Comparison of ENCODE assay signal across 16 cellular contexts in the genomic region with DNA sequence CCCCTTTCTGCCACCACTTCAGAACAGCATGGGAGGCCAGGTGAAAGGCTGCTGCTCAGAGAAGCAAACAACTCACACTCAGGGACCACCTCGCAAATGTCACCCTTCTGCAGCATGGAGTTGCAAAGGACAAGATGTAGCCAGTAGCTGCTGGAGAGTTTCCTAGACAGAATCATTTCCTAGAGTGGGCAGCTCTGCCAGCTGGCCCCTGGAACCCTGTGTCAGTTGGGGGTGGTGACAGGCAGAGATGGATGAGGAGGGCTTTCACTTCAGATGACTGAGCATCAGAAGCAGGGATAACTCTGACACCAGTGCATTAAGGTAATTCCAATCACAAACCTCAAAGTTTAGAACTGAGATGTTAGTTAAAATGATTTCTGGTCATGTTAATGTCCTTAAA. TPM values are rescaled to one million over a fixed set of nuclear protein-coding genes. Genes with fewer than 3 reads are reported as not detected.
DNase-seq lines count a peak whose midpoint lies in the region; ATAC-seq, FAIRE-seq and TF ChIP-seq lines count a peak whose summit lies in the region.
"Had no signal": no experiment of that assay in that cellular context is flagged by ENCODE, and none has a peak within 500 bp of the region (broad histone marks: within the 10 kb centered on the region; RNA-seq: fewer than 3 reads in every experiment).

No MANE protein-coding gene starts in this region.

- DNase-seq in A673 (ENCODE audit: low spot score), result no peak
- DNase-seq in NCI-H446 treated with DMSO at 0.1 percent for 48 hours (lab: John Stamatoyannopoulos, UW), result peak; percentile 14
- no peak for DNase-seq in fibroblast of lung (ENCODE audit: low read depth in 2 of 2)
- DNase-seq in pancreas, result no peak
- DNase-seq in omental fat pad (ENCODE audit: low spot score), result no peak
- no peak for DNase-seq in NCI-H187 treated with DMSO at 0.1 percent for 48 hours (lab: John Stamatoyannopoulos, UW)
- no peak for DNase-seq in H54 (ENCODE audit: insufficient read length, low spot score)
- DNase-seq: activated T-cell treated with anti-CD3 and anti-CD28 coated beads for 4 hours; Calu3; GF-D8; MV-4-11; ovary; stimulated activated naive CD4-positive, alpha-beta T cell had no signal

- FAIRE-seq in pancreas (lab: Jason Lieb, UNC) (no peak), H54 (lab: Jason Lieb, UNC) (no peak)
- FAIRE-seq: GM19239 had no signal

- no peak overlapping the region for H2AFZ ChIP-seq in fibroblast of lung (ENCODE audit: low read length)

- intact Hi-C loops in A673 (cut with micrococcal nuclease; ENCODE audit: unreplicated experiment) (loop anchor here (10.0 kb wide), 1 partner anchor 148 kb away; a partner anchor contains a TSS), pancreas (cut with DNase I) (loop anchor here in 1 of 3 donors (10.0 kb wide), 2 partner anchors 48 to 288 kb away; no protein-coding TSS in a partner anchor)

- H3K9me3 ChIP-seq in A673 (ENCODE audit: low read depth, low read length, poor library complexity, severe bottlenecking), result no peaks in the 10 kb centered on the region
- H3K9me3 ChIP-seq in fibroblast of lung (ENCODE audit: control insufficient read depth, insufficient read depth, low read depth, low read length), result no peaks in the 10 kb centered on the region
- no peaks in the 10 kb centered on the region for H3K9me3 ChIP-seq in pancreas
- H3K9me3 ChIP-seq: ovary had no signal

- BruUV-seq in A673 (replicated peaks; lab: Mats Ljungman, UMichigan), result no TSS peak

- no peak overlapping the region for H3K4me3 ChIP-seq in A673 (ENCODE audit: low read depth, low read length, poor library complexity, severe bottlenecking)
- no peak overlapping the region for H3K4me3 ChIP-seq in fibroblast of lung (replicated peaks in 1 of 4; ENCODE audit: control extremely low read depth in 1 of 4, insufficient read depth in 1 of 4, low read depth in 3 of 4, low read length in 4 of 4)
- no peak overlapping the region for H3K4me3 ChIP-seq in pancreas
- H3K4me3 ChIP-seq: ovary had no signal

- peaks cover 72% of the 10 kb centered on the region for H3K79me2 ChIP-seq in fibroblast of lung (ENCODE audit: control insufficient read depth, insufficient read depth, low read length)

- TF ChIP-seq CTCF in A673 (conservative IDR thresholded peaks at IDR 0.05; ENCODE audit: low read depth, low read length) (no peak), fibroblast of lung (conservative IDR thresholded peaks at IDR 0.05 in 1 of 2, IDR thresholded peaks at IDR 0.05 in 1 of 2; ENCODE audit: low read depth in 1 of 2, low read length in 2 of 2) (no peak), pancreas (IDR thresholded peaks at IDR 0.05) (no peak), omental fat pad (IDR thresholded peaks at IDR 0.05) (no peak)

- no peak for TF ChIP-seq POLR2A in H54 (IDR thresholded peaks at IDR 0.05; ENCODE audit: low read depth, low read length)

- POLR2A ChIA-PET in A673 (lab: Charles Lee; ENCODE audit: low non-redundant PET), result no interaction called here

- 82 to 83% methylated on average over 1 of the region's 1 CpG for WGBS in pancreas, 2 donors

- CTCF ChIA-PET in A673 (lab: Charles Lee), result no interaction called here

- H4K20me1 ChIP-seq in fibroblast of lung (ENCODE audit: control insufficient read depth, extremely low read depth, insufficient read depth, low read length), result no peaks in the 10 kb centered on the region

- peak overlapping the region; percentile 11 for H3K27ac ChIP-seq in A673 (ENCODE audit: low read depth, low read length, poor library complexity, severe bottlenecking)
- peak overlapping the region; percentile 46 for H3K27ac ChIP-seq in fibroblast of lung (ENCODE audit: insufficient read depth, low read length)
- H3K27ac ChIP-seq in pancreas, result peak overlapping the region; percentile 33 to 88 (median 68)
- H3K27ac ChIP-seq: epithelial cell of prostate had no signal

- H3K36me3 ChIP-seq in A673 (ENCODE audit: insufficient read depth, low read length, poor library complexity, severe bottlenecking), result peaks cover 78% of the 10 kb centered on the region
- H3K36me3 ChIP-seq in fibroblast of lung (ENCODE audit: control insufficient read depth, insufficient read depth, low read length), result peaks cover 38% of the 10 kb centered on the region
- peaks cover 0 to 31% (median under 1%) of the 10 kb centered on the region in 3 donors for H3K36me3 ChIP-seq in pancreas
- H3K36me3 ChIP-seq: ovary had no signal

- H3K27me3 ChIP-seq in A673 (replicated peaks; ENCODE audit: insufficient read depth, low read depth, low read length, poor library complexity) (no peaks in the 10 kb centered on the region), fibroblast of lung (ENCODE audit: control insufficient read depth, insufficient read depth, low read length) (no peaks in the 10 kb centered on the region), pancreas (no peaks in the 10 kb centered on the region)
- H3K27me3 ChIP-seq: ovary had no signal

- no peak for ATAC-seq in pancreas
- no peak for ATAC-seq in omental fat pad (ENCODE audit: low FRiP score)
- ATAC-seq in GM18870 (IDR thresholded peaks at IDR 0.05; ENCODE audit: unreplicated experiment), result no peak

- no peak overlapping the region for H3K4me2 ChIP-seq in fibroblast of lung (ENCODE audit: extremely low read depth, insufficient read depth, low read length)

- H3K4me1 ChIP-seq in A673 (ENCODE audit: insufficient read depth, low read length, poor library complexity, severe bottlenecking) (no peaks in the 10 kb centered on the region), fibroblast of lung (ENCODE audit: control insufficient read depth, extremely low read depth, insufficient read depth, low read length) (peaks cover 30% of the 10 kb centered on the region), pancreas (peaks cover 46 to 74% (median 54%) of the 10 kb centered on the region in 3 donors)

- no peak overlapping the region for H3K9ac ChIP-seq in fibroblast of lung (ENCODE audit: insufficient read depth, low read length)

RNA-seq across cellular contexts. Expression of a gene that starts 34.4 kb away (rescaled TPM):
- total RNA-seq in A673 (2021) (0.73 and 1.2 TPM in 2 replicates), fibroblast of lung (under 0.01 TPM in 2 replicates), pancreas (under 1 TPM in 4 of 6 donors, not detected in 2; 0.09 to 0.59 (median 0.17) TPM), omental fat pad (under 1 TPM in 1 of 4 donors, not detected in 3; 0.84 TPM)
- polyA plus RNA-seq in fibroblast of lung (0.05 and 0.07 TPM in 2 replicates), pancreas (under 1 TPM in 1 of 2 donors, not detected in 1; 0.16 TPM)
- polyA plus RNA-seq in fibroblast of lung (2012), result not detected in 2 replicates
- polyA minus RNA-seq in fibroblast of lung (ENCODE audit: low replicate concordance), result not detected in 2 replicates

Comparison
In these comparisons a context has a peak if more than half of its experiments do, and no peak if none do; other contexts are left out.
1. H3K27ac ChIP-seq: peak in every context shown above with its lines; median percentile 68 in pancreas; 46 in fibroblast of lung; 11 in A673.